Comparison of ENCODE assay signal across 6 cellular contexts in genomic region chrX:154400369-154400817, GRCh38. TPM values are rescaled to one million over a fixed set of nuclear protein-coding genes. Genes with fewer than 3 reads are reported as not detected.
DNase-seq lines count a peak whose midpoint lies in the region; TF ChIP-seq lines count a peak whose summit lies in the region.
"Not testable (repeated sequence)": the region's sequence is repeated elsewhere in the genome, so short reads cannot be mapped to it uniquely, and the experiment has no call there.

No MANE protein-coding gene starts in this region.

- peaks cover 36 to 63% (median 46%) of the 10 kb centered on the region in 11 experiments; a peak in 21 of 22 replicates for H4K20me1 ChIP-seq in BLaER1 treated with 17β-estradiol and CSF1 and Interleukin-3, amounts not matched to agents 10 nM and 100 nM
- H4K20me1 ChIP-seq in KMS-11 (ENCODE audit: insufficient read depth), result not testable (repeated sequence)

- not testable (repeated sequence) for TF ChIP-seq CTCF in KMS-11 (conservative IDR thresholded peaks at IDR 0.05; ENCODE audit: low read depth, low read length); MCF 10A (IDR thresholded peaks at IDR 0.05; ENCODE audit: unreplicated experiment)

- peak overlapping the region; percentile 94 to 100 (median 96); a peak in 21 of 22 replicates for H3K9ac ChIP-seq in BLaER1 treated with 17β-estradiol and CSF1 and Interleukin-3, amounts not matched to agents 10 nM and 100 nM
- H3K9ac ChIP-seq in KMS-11, result peak overlapping the region; percentile 100; the same call in 1 of the 2 replicates

- peaks cover 22 to 34% (median 24%) of the 10 kb centered on the region in 11 experiments for H3K36me3 ChIP-seq in BLaER1 treated with 17β-estradiol and CSF1 and Interleukin-3, amounts not matched to agents 10 nM and 100 nM
- H3K36me3 ChIP-seq in KMS-11 (ENCODE audit: insufficient read depth), result not testable (repeated sequence)

- H3K27ac Mint-ChIP-seq in activated CD4-positive, alpha-beta memory T cell treated with anti-CD3 and anti-CD28 coated beads for 36 hours, result peak overlapping the region; percentile 100
- H3K27ac Mint-ChIP-seq in MCF 10A (ENCODE audit: low read depth, unreplicated experiment), result not testable (repeated sequence)
- H3K27ac Mint-ChIP-seq in immature natural killer cell, result peak overlapping the region; percentile 52 to 100 (median 99)

- H3K4me1 ChIP-seq in BLaER1 treated with 17β-estradiol and CSF1 and Interleukin-3, amounts not matched to agents 10 nM and 100 nM, result peaks cover 0 to 20% (median 11%) of the 10 kb centered on the region in 10 experiments; a peak in 13 of 20 replicates
- H3K4me1 ChIP-seq in KMS-11 (ENCODE audit: low read depth, poor library complexity, severe bottlenecking), result not testable (repeated sequence)

- CTCF ChIA-PET in activated CD4-positive, alpha-beta memory T cell treated with anti-CD3 and anti-CD28 coated beads for 36 hours (lab: Charles Lee), result interaction anchor here (2.8 to 3.6 kb wide), 2 partner anchors 12 to 27 kb away, joined by 8 to 17 read pairs; partner anchors contain the start of gene FLNA
- CTCF ChIA-PET in MCF 10A (lab: Yijun Ruan, JAX), result interaction anchor here (0.7 to 1.9 kb wide), 5 partner anchors 10 to 133 kb away, joined by 3 to 7 read pairs (median 4); partner anchors contain the start of gene FAM50A

- POLR2A ChIA-PET in activated CD4-positive, alpha-beta memory T cell treated with anti-CD3 and anti-CD28 coated beads for 36 hours (lab: Charles Lee), result interaction anchor here (2.0 to 6.2 kb wide), 3 partner anchors 11 to 89 kb away, joined by 8 to 35 read pairs (median 11); partner anchors contain the start of genes SLC10A3 and TAFAZZIN
- POLR2A ChIA-PET in MCF 10A (lab: Yijun Ruan, JAX), result interaction anchor here (0.9 to 4.7 kb wide), 5 partner anchors 10 to 141 kb away, joined by 5 to 100 read pairs (median 6); partner anchors contain the start of genes DNASE1L1, FLNA and TAFAZZIN

- H3K27me3 ChIP-seq in BLaER1 treated with 17β-estradiol and CSF1 and Interleukin-3, amounts not matched to agents 10 nM and 100 nM, result peaks cover 0 to 46% (median 17%) of the 10 kb centered on the region in 11 experiments; a peak in 17 of 22 replicates
- not testable (repeated sequence) for H3K27me3 ChIP-seq in KMS-11 (ENCODE audit: insufficient read depth, low read depth)

- not testable (repeated sequence) for BruUV-seq in MCF 10A (replicated peaks; lab: Mats Ljungman, UMichigan)

- not testable (repeated sequence) for H3K27me3 Mint-ChIP-seq in activated CD4-positive, alpha-beta memory T cell treated with anti-CD3 and anti-CD28 coated beads for 36 hours; MCF 10A (ENCODE audit: insufficient read depth, unreplicated experiment)
- peaks cover 32 to 35% (median 34%) of the 10 kb centered on the region in 3 donors for H3K27me3 Mint-ChIP-seq in immature natural killer cell (ENCODE audit: low read depth in 3 of 3)

- H3K4me3 ChIP-seq in BLaER1 treated with 17β-estradiol and CSF1 and Interleukin-3, amounts not matched to agents 10 nM and 100 nM, result peak overlapping the region; percentile 54 to 86 (median 79); a peak in 19 of 20 replicates
- not testable (repeated sequence) for H3K4me3 ChIP-seq in KMS-11 (IDR thresholded peaks at IDR 0.05; ENCODE audit: insufficient read depth, low read depth, low read length)
- peak overlapping the region; percentile 70 for H3K4me3 ChIP-seq in skeletal muscle cell (ENCODE audit: low read depth, low read length)

- H3K4me3 Mint-ChIP-seq in activated CD4-positive, alpha-beta memory T cell treated with anti-CD3 and anti-CD28 coated beads for 36 hours, result peak overlapping the region; percentile 91
- peak overlapping the region; percentile 92 for H3K4me3 Mint-ChIP-seq in MCF 10A (ENCODE audit: unreplicated experiment)
- H3K4me3 Mint-ChIP-seq in immature natural killer cell, result peak overlapping the region in 4 of 5 donors; percentile 41 to 98 (median 96)

- DNase-seq in activated CD4-positive, alpha-beta memory T cell treated with anti-CD3 and anti-CD28 coated beads for 36 hours; MCF 10A (ENCODE audit: unreplicated experiment); immature natural killer cell; skeletal muscle cell (ENCODE audit: low read depth): not testable (repeated sequence)

- H3K79me2 ChIP-seq in KMS-11 (ENCODE audit: insufficient read depth, low read depth), result peaks cover 21% of the 10 kb centered on the region

- peak overlapping the region; percentile 74 to 92 (median 86) for H3K4me2 ChIP-seq in BLaER1 treated with 17β-estradiol and CSF1 and Interleukin-3, amounts not matched to agents 10 nM and 100 nM
- peak overlapping the region; percentile 74; the same call in 1 of the 2 replicates for H3K4me2 ChIP-seq in KMS-11

- H3K4me1 Mint-ChIP-seq in activated CD4-positive, alpha-beta memory T cell treated with anti-CD3 and anti-CD28 coated beads for 36 hours (ENCODE audit: low read depth); MCF 10A (ENCODE audit: insufficient read depth, unreplicated experiment): not testable (repeated sequence)
- peaks cover 15 to 24% of the 10 kb centered on the region in 2 donors for H3K4me1 Mint-ChIP-seq in immature natural killer cell

- H3K36me3 Mint-ChIP-seq in activated CD4-positive, alpha-beta memory T cell treated with anti-CD3 and anti-CD28 coated beads for 36 hours, result peaks cover 34% of the 10 kb centered on the region
- peaks cover 51% of the 10 kb centered on the region for H3K36me3 Mint-ChIP-seq in MCF 10A (ENCODE audit: insufficient read depth, unreplicated experiment)
- peaks cover 8 to 28% (median 13%) of the 10 kb centered on the region in 3 donors for H3K36me3 Mint-ChIP-seq in immature natural killer cell

- H3K27ac ChIP-seq in BLaER1 treated with 17β-estradiol and CSF1 and Interleukin-3, amounts not matched to agents 10 nM and 100 nM, result peak overlapping the region in 9 of 11 experiments; percentile 96 to 99 (median 98); a peak in 13 of 22 replicates
- peak overlapping the region; percentile 99 for H3K27ac ChIP-seq in KMS-11

- intact Hi-C loops in activated CD4-positive, alpha-beta memory T cell treated with anti-CD3 and anti-CD28 coated beads for 36 hours (cut with micrococcal nuclease); MCF 10A (cut with micrococcal nuclease): not testable (repeated sequence)

- H3K9me3 ChIP-seq in BLaER1 treated with 17β-estradiol and CSF1 and Interleukin-3, amounts not matched to agents 10 nM and 100 nM (replicated peaks in 1 of 11), result peaks cover 16 to 41% (median 28%) of the 10 kb centered on the region in 11 experiments; a peak in 21 of 22 replicates

- H3K9me3 Mint-ChIP-seq in activated CD4-positive, alpha-beta memory T cell treated with anti-CD3 and anti-CD28 coated beads for 36 hours; MCF 10A (ENCODE audit: unreplicated experiment); immature natural killer cell: not testable (repeated sequence)

- H2AFZ ChIP-seq in KMS-11 (ENCODE audit: low read depth), result not testable (repeated sequence)

RNA-seq across cellular contexts. Expression of gene RPL10, which starts 2.2 kb away (rescaled TPM):
- 1,000 to 10,000 TPM; 3,597 to 3,654 TPM for total RNA-seq in activated CD4-positive, alpha-beta memory T cell treated with anti-CD3 and anti-CD28 coated beads for 36 hours
- 3,490 and 3,785 TPM in 2 replicates for total RNA-seq in MCF 10A (2022)
- polyA plus RNA-seq in immature natural killer cell, result 1,000 to 10,000 TPM; 2,085 to 3,021 (median 2,819) TPM

RNA-seq across cellular contexts. Expression of gene DNASE1L1, which starts 8.7 kb away (rescaled TPM):
- 10 to 100 TPM; 12.5 to 13.3 TPM for total RNA-seq in activated CD4-positive, alpha-beta memory T cell treated with anti-CD3 and anti-CD28 coated beads for 36 hours
- total RNA-seq in MCF 10A (2022), result 20.5 and 21.2 TPM in 2 replicates
- 10 to 100 TPM; 14.1 to 21.1 (median 17.8) TPM for polyA plus RNA-seq in immature natural killer cell

RNA-seq across cellular contexts. Expression of gene TAFAZZIN, which starts 10.9 kb away (rescaled TPM):
- total RNA-seq in activated CD4-positive, alpha-beta memory T cell treated with anti-CD3 and anti-CD28 coated beads for 36 hours, result 10 to 100 TPM; 58.6 to 66.4 TPM
- 48.0 and 59.1 TPM in 2 replicates for total RNA-seq in MCF 10A (2022)
- 10 to 100 TPM; 24.9 to 39.2 (median 32.4) TPM for polyA plus RNA-seq in immature natural killer cell

RNA-seq across cellular contexts. Expression of gene EMD, which starts 21.3 kb away (rescaled TPM):
- total RNA-seq in activated CD4-positive, alpha-beta memory T cell treated with anti-CD3 and anti-CD28 coated beads for 36 hours, result 10 to 100 TPM; 75.8 to 79.1 TPM
- 94.5 and 107 TPM in 2 replicates for total RNA-seq in MCF 10A (2022)
- 10 to 100 TPM; 27.2 to 31.2 (median 28.9) TPM for polyA plus RNA-seq in immature natural killer cell

RNA-seq across cellular contexts. Expression of gene FLNA, which starts 26.0 kb away (rescaled TPM):
- 1,000 to 10,000 TPM; 1,023 to 1,032 TPM for total RNA-seq in activated CD4-positive, alpha-beta memory T cell treated with anti-CD3 and anti-CD28 coated beads for 36 hours
- 1,218 and 1,231 TPM in 2 replicates for total RNA-seq in MCF 10A (2022)
- 1,000 to 10,000 TPM in 1 of 3 donors, 100 to 1,000 TPM in 2; 135 to 1,231 (median 241) TPM for polyA plus RNA-seq in immature natural killer cell
